15 cellular contexts compared by ENCODE assay signal in the genomic region with DNA sequence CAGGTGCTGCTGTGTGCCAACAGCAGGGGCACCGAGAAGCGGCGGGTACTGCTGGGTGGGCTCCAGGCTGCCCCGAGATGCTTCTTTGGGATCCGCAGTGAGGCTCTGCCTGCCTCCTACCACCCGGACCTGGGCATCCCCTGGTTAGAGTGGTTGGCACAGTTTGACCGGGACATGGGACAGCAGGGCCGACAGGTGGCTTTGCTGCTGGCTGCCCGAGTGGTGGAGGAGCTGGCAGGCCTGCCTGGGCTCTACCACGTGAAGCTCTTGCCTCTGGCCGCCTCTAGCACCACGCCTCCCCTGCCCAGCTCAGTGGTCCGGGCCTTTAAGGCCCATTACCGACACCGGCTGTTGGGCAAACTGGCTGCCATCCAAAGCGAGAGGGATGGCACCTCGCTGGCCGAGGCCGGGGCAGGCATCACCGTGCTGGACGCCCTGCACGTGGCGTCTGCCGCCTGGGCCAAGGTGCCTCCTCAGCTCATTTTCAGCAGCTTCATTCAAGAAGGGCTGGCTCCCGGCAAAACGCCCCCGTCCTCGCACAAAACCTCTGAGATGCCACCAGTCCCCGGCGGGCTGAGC. TPM values are rescaled to one million over a fixed set of nuclear protein-coding genes. Genes with fewer than 3 reads are reported as not detected.
DNase-seq lines count a peak whose midpoint lies in the region; ATAC-seq and TF ChIP-seq lines count a peak whose summit lies in the region.
"Had no signal": no experiment of that assay in that cellular context is flagged by ENCODE, and none has a peak within 500 bp of the region (broad histone marks: within the 10 kb centered on the region; RNA-seq: fewer than 3 reads in every experiment).

No MANE protein-coding gene starts in this region.

- H3K4me1 Mint-ChIP-seq in CD4-positive, CD25-positive, alpha-beta regulatory T cell, result peaks cover 5 to 18% (median 8%) of the 10 kb centered on the region in 4 donors
- H3K4me1 Mint-ChIP-seq in H9 (peaks cover 17 to 19% of the 10 kb centered on the region in 2 experiments), nephron (peaks cover 18% of the 10 kb centered on the region)

- H3K36me3 ChIP-seq in CD4-positive, CD25-positive, alpha-beta regulatory T cell (ENCODE audit: control insufficient read depth, insufficient read depth, low read length), result peaks cover 11% of the 10 kb centered on the region
- peaks cover 4 to 19% (median 11%) of the 10 kb centered on the region in 4 donors for H3K36me3 ChIP-seq in upper lobe of left lung

- no peak overlapping the region for H2BK15ac ChIP-seq in H9 (ENCODE audit: low read depth, low read length)

- no peaks in the 10 kb centered on the region for H3K79me2 ChIP-seq in H9 (ENCODE audit: insufficient read depth, low read length)

- H3K36me3 Mint-ChIP-seq in CD4-positive, CD25-positive, alpha-beta regulatory T cell, result peaks cover 9% of the 10 kb centered on the region
- peaks cover 4 to 14% (median 13%) of the 10 kb centered on the region in 3 experiments; a peak in 6 of 7 replicates for H3K36me3 Mint-ChIP-seq in H9 (ENCODE audit: insufficient read depth in 1 of 3, low read depth in 3 of 3)
- peaks cover 13% of the 10 kb centered on the region for H3K36me3 Mint-ChIP-seq in nephron (ENCODE audit: low read depth)

- H3K18ac ChIP-seq in H9 (ENCODE audit: insufficient read length, low read depth, low read length), result no peak overlapping the region

- TF ChIP-seq POLR2A in upper lobe of left lung (IDR thresholded peaks at IDR 0.05), result no peak

- no peaks in the 10 kb centered on the region for H3K9me3 ChIP-seq in CD4-positive, CD25-positive, alpha-beta regulatory T cell (ENCODE audit: control insufficient read depth in 2 of 2, low read length in 2 of 2)
- no peaks in the 10 kb centered on the region for H3K9me3 ChIP-seq in H9 (ENCODE audit: control insufficient read depth, low read depth, low read length)
- no peaks in the 10 kb centered on the region for H3K9me3 ChIP-seq in upper lobe of left lung
- H3K9me3 ChIP-seq: colonic mucosa had no signal

- DNase-seq in CD4-positive, CD25-positive, alpha-beta regulatory T cell, result no peak
- DNase-seq in H9, result no peak
- DNase-seq in cerebellar nuclear complex (lab: John Stamatoyannopoulos, UW), result peak; percentile 31 to 81
- no peak for DNase-seq in putamen (ENCODE audit: low spot score)
- DNase-seq in stimulated activated CD4-positive, alpha-beta T cell treated with anti-CD3 and anti-CD28 coated beads, Interleukin-15, amount 100 ng/mL, for 24 hours, result no peak
- DNase-seq in upper lobe of left lung, result no peak
- DNase-seq: GF-D8, HCEC 1CT, midbrain, NCI-H345 had no signal

- no peak overlapping the region for H2BK12ac ChIP-seq in H9 (ENCODE audit: insufficient read length, low read depth, low read length)

- no peak overlapping the region for H4K8ac ChIP-seq in H9 (replicated peaks; ENCODE audit: insufficient read length, low read depth, low read length)

- WGBS in H9 (ENCODE audit: extremely low coverage, insufficient read length, low lambda C conversion rate), result no CpG with 5 or more reads among the region's 30 CpGs
- 82 to 92% methylated on average over 16 to 29 of the region's 30 CpGs for WGBS in upper lobe of left lung, 2 donors

- H3K23me2 ChIP-seq in H9 (ENCODE audit: insufficient read length, low read depth, low read length, poor library complexity, severe bottlenecking), result peaks cover 18% of the 10 kb centered on the region

- no peaks in the 10 kb centered on the region for H4K20me1 ChIP-seq in H9 (ENCODE audit: control insufficient read depth, insufficient read depth, insufficient read length)

- no peak for ATAC-seq in CD4-positive, CD25-positive, alpha-beta regulatory T cell (ENCODE audit: low read depth in 2 of 2)
- ATAC-seq in upper lobe of left lung (ENCODE audit: low FRiP score in 2 of 2) (no peak), GM21825 (IDR thresholded peaks at IDR 0.05; ENCODE audit: unreplicated experiment) (no peak)

- peaks cover 14% of the 10 kb centered on the region for H3K27me3 Mint-ChIP-seq in CD4-positive, CD25-positive, alpha-beta regulatory T cell
- H3K27me3 Mint-ChIP-seq in H9 (ENCODE audit: low read depth) (peaks cover 31% of the 10 kb centered on the region), nephron (ENCODE audit: low read depth) (peaks cover 34% of the 10 kb centered on the region)

- TF ChIP-seq EP300 in upper lobe of left lung (IDR thresholded peaks at IDR 0.05), result no peak

- no peak for TF ChIP-seq CTCF in H9 (conservative IDR thresholded peaks at IDR 0.05)
- TF ChIP-seq CTCF in nephron (IDR thresholded peaks at IDR 0.05; ENCODE audit: unreplicated experiment in 3 of 3), result no peak
- TF ChIP-seq CTCF in upper lobe of left lung (IDR thresholded peaks at IDR 0.05), result no peak

- no peak overlapping the region for H2BK20ac ChIP-seq in H9 (ENCODE audit: low read depth, low read length, poor library complexity, severe bottlenecking)

- no peaks in the 10 kb centered on the region for H3K79me1 ChIP-seq in H9 (ENCODE audit: insufficient read depth, low read depth, low read length, poor library complexity, severe bottlenecking)

- H3K9me3 Mint-ChIP-seq in CD4-positive, CD25-positive, alpha-beta regulatory T cell, result no peaks in the 10 kb centered on the region
- H3K9me3 Mint-ChIP-seq in H9, result no peaks in the 10 kb centered on the region; a peak in 1 of 5 replicates
- no peaks in the 10 kb centered on the region for H3K9me3 Mint-ChIP-seq in nephron
- H3K9me3 Mint-ChIP-seq: CD14-positive monocyte had no signal

- H2AFZ ChIP-seq in H9 (ENCODE audit: low read length), result no peak overlapping the region

- H3K27ac Mint-ChIP-seq in CD4-positive, CD25-positive, alpha-beta regulatory T cell, result no peak overlapping the region
- H3K27ac Mint-ChIP-seq in H9 (no peak overlapping the region), nephron (no peak overlapping the region)

- H3K4me2 ChIP-seq in H9 (ENCODE audit: insufficient read depth, insufficient read length, low read length), result no peak overlapping the region

- H3K27ac ChIP-seq in CD4-positive, CD25-positive, alpha-beta regulatory T cell (ENCODE audit: insufficient read depth, low read length, poor library complexity, severe bottlenecking), result no peak overlapping the region
- no peak overlapping the region for H3K27ac ChIP-seq in H9 (ENCODE audit: insufficient read length, low read depth, low read length)
- H3K27ac ChIP-seq in upper lobe of left lung, result no peak overlapping the region
- H3K27ac ChIP-seq: colonic mucosa had no signal

- H4K5ac ChIP-seq in H9 (ENCODE audit: insufficient read length, low read depth, low read length), result no peak overlapping the region

- no peak overlapping the region for H3K4me3 ChIP-seq in CD4-positive, CD25-positive, alpha-beta regulatory T cell (ENCODE audit: low read depth, low read length)
- H3K4me3 ChIP-seq in upper lobe of left lung, result no peak overlapping the region

- peaks cover 10% of the 10 kb centered on the region for H3K4me1 ChIP-seq in CD4-positive, CD25-positive, alpha-beta regulatory T cell (ENCODE audit: control insufficient read depth, insufficient read depth, low read length, poor library complexity, severe bottlenecking)
- H3K4me1 ChIP-seq in H9 (ENCODE audit: insufficient read depth, low read length), result no peaks in the 10 kb centered on the region
- peaks cover 16 to 22% (median 21%) of the 10 kb centered on the region in 4 donors for H3K4me1 ChIP-seq in upper lobe of left lung
- H3K4me1 ChIP-seq: colonic mucosa had no signal

- peak overlapping the region in 3 of 4 donors; percentile 77 to 95 (median 83) for H3K4me3 Mint-ChIP-seq in CD4-positive, CD25-positive, alpha-beta regulatory T cell
- H3K4me3 Mint-ChIP-seq in H9, result peak overlapping the region; percentile 15 to 75; a peak in 3 of 5 replicates
- H3K4me3 Mint-ChIP-seq in nephron, result peak overlapping the region; percentile 77 to 91 (median 81)

- H3K27me3 ChIP-seq in CD4-positive, CD25-positive, alpha-beta regulatory T cell (ENCODE audit: control insufficient read depth, insufficient read depth, low read length), result no peaks in the 10 kb centered on the region
- H3K27me3 ChIP-seq in H9 (ENCODE audit: insufficient read depth, low read length), result peaks cover 2% of the 10 kb centered on the region; the same call in 1 of the 2 replicates
- no peaks in the 10 kb centered on the region for H3K27me3 ChIP-seq in upper lobe of left lung
- H3K27me3 ChIP-seq: colonic mucosa had no signal

- no peak overlapping the region for H3K9ac ChIP-seq in H9 (ENCODE audit: extremely low read depth, insufficient read length, low read length)

- H2BK5ac ChIP-seq in H9 (ENCODE audit: insufficient read length, low read length), result no peak overlapping the region

- H2AK5ac ChIP-seq in H9 (ENCODE audit: insufficient read length, low read length), result no peak overlapping the region

- no peak overlapping the region for H3K4ac ChIP-seq in H9 (ENCODE audit: low read depth, low read length)

- H4K91ac ChIP-seq in H9 (ENCODE audit: insufficient read length, low read depth, low read length), result no peak overlapping the region

- no peak overlapping the region for H3K56ac ChIP-seq in H9 (ENCODE audit: insufficient read length, low read depth, low read length)

- no peak overlapping the region for H3T11ph ChIP-seq in H9 (ENCODE audit: low read length)

- no peak overlapping the region for H3K14ac ChIP-seq in H9 (ENCODE audit: insufficient read depth, low read length)

- H3K23ac ChIP-seq in H9 (ENCODE audit: insufficient read length, low read depth, low read length), result no peak overlapping the region

- H2BK120ac ChIP-seq in H9 (ENCODE audit: low read depth, low read length, poor library complexity, severe bottlenecking), result no peak overlapping the region

RNA-seq across cellular contexts. Expression of gene TIGD3, which starts 1.9 kb away (rescaled TPM):
- total RNA-seq in CD4-positive, CD25-positive, alpha-beta regulatory T cell, result 0.37 TPM
- polyA plus RNA-seq in CD4-positive, CD25-positive, alpha-beta regulatory T cell, result under 1 TPM; 0.19 to 0.90 (median 0.59) TPM
- total RNA-seq in H9 (2021), result 0.66 and 1.2 TPM in 2 replicates
- total RNA-seq in upper lobe of left lung, result under 1 TPM in 4 of 6 donors, not detected in 2; 0.15 to 0.51 (median 0.35) TPM
- total RNA-seq: subcutaneous adipose tissue had no signal

RNA-seq across cellular contexts. Expression of gene DPF2, which starts 22.8 kb away (rescaled TPM):
- 67.0 TPM for total RNA-seq in CD4-positive, CD25-positive, alpha-beta regulatory T cell
- 10 to 100 TPM; 70.3 to 81.4 (median 74.9) TPM for polyA plus RNA-seq in CD4-positive, CD25-positive, alpha-beta regulatory T cell
- 75.3 and 81.4 TPM in 2 replicates for total RNA-seq in H9 (2021)
- total RNA-seq in upper lobe of left lung, result 10 to 100 TPM; 32.1 to 68.1 (median 54.7) TPM

RNA-seq across cellular contexts. Expression of gene SLC25A45, which starts 26.0 kb away (rescaled TPM):
- total RNA-seq in CD4-positive, CD25-positive, alpha-beta regulatory T cell, result 40.3 TPM
- 10 to 100 TPM; 11.1 to 16.9 (median 13.8) TPM for polyA plus RNA-seq in CD4-positive, CD25-positive, alpha-beta regulatory T cell
- total RNA-seq in H9 (2021) (1.1 and 1.6 TPM in 2 replicates), upper lobe of left lung (10 to 100 TPM in 4 of 6 donors, 1 to 10 TPM in 2; 5.5 to 40.8 (median 19.4) TPM)

RNA-seq across cellular contexts. Expression of gene FRMD8, which starts 30.0 kb away (rescaled TPM):
- total RNA-seq in CD4-positive, CD25-positive, alpha-beta regulatory T cell, result 47.4 TPM
- 10 to 100 TPM; 48.7 to 55.1 (median 53.9) TPM for polyA plus RNA-seq in CD4-positive, CD25-positive, alpha-beta regulatory T cell
- total RNA-seq in H9 (2021) (19.0 and 22.7 TPM in 2 replicates), upper lobe of left lung (10 to 100 TPM; 31.4 to 77.5 (median 45.8) TPM)

RNA-seq across cellular contexts. Expression of gene CDC42EP2, which starts 41.8 kb away (rescaled TPM):
- total RNA-seq in CD4-positive, CD25-positive, alpha-beta regulatory T cell, result 1.9 TPM
- not detected for polyA plus RNA-seq in CD4-positive, CD25-positive, alpha-beta regulatory T cell
- 10.9 and 11.9 TPM in 2 replicates for total RNA-seq in H9 (2021)
- 10 to 100 TPM in 5 of 6 donors, 1 to 10 TPM in 1; 7.7 to 45.2 (median 14.6) TPM for total RNA-seq in upper lobe of left lung

Comparison
In these comparisons a context has a peak if more than half of its experiments do, and no peak if none do; other contexts are left out.
1. DNase-seq: peak in cerebellar nuclear complex (2 of 2); none in CD4-positive, CD25-positive, alpha-beta regulatory T cell (0 of 3), H9 (single experiment), putamen (single experiment), stimulated activated CD4-positive, alpha-beta T cell treated with anti-CD3 and anti-CD28 coated beads, Interleukin-15, amount 100 ng/mL, for 24 hours (single experiment) and upper lobe of left lung (0 of 2).
2. Peak in every context shown above with its lines, with median percentiles within 50 percentile points of each other: H3K4me3 Mint-ChIP-seq.